In the genomic region with DNA sequence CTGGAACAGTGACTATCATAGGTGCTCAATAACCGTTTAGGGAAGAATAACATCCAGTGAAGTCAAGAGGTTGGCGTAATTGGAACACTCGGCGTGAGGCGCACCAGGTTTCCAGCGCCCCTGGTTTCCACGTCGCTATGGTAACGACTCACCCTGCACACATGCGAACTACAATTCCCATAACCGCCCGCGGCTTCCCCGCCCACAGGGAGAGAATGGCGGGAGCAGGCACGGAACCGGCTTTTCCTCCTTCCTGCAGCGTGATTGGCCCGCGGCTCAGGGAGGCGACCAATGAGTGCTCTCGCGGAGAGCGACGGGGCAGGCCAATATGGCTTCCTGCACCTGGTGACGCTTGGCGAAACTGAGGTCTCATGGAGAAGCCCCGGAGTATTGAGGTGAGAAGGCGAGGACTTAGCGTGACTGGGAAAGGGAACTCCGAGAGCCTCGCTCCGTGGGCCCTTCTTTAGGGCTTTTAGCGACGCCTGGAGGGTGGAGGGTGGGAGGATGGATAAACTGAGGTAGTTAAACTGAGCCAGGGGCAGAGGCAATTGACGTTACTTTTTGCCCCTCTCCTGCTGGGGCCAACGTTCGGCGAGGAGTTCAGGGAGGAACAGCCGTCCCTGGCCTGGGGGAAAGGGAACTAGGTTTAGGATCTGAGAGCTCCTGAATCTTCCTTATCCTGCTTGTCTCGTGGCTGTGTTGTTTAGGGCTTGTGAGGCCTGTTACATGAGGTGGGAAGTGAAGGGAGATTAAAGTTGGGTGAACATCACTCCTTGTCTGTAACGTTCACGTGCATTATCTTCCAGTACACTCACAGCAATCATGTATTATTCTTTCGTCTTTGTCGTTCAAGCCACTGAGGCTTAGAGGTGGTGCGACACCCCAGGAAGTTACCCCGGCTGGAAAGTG, we compare ENCODE assay signal across 8 cellular contexts. TPM values are rescaled to one million over a fixed set of nuclear protein-coding genes. Genes with fewer than 3 reads are reported as not detected.
A peak's percentile ranks its signal among the peaks of the same experiment; 100 is the strongest.
DNase-seq lines count a peak whose midpoint lies in the region; ATAC-seq and TF ChIP-seq lines count a peak whose summit lies in the region.

A gene (plus strand): TSS at position 321 of the 909 bp plus-strand sequence. CDS start 51 bp downstream, at position 372.

- no peaks in the 10 kb centered on the region for H3K9me1 ChIP-seq in IMR-90 (ENCODE audit: insufficient read depth, low read length)

- dilution Hi-C loops in IMR-90 (cut with HindIII; ENCODE audit: low sequenced_read_pairs, unreplicated experiment) = no loop called here

- no peaks in the 10 kb centered on the region; the same call in 1 of the 2 replicates for H3K4me1 ChIP-seq in IMR-90 (ENCODE audit: control insufficient read depth, insufficient read depth, low read length)

- peak within 1 kb of the TSS; percentile 62 for H3K27ac ChIP-seq in IMR-90 (ENCODE audit: insufficient read depth, low read length)

- H3K36me3 ChIP-seq in IMR-90 (ENCODE audit: control insufficient read depth, insufficient read depth, low read length) = peaks cover 4% of the 10 kb centered on the region; the same call in 1 of the 2 replicates

- no peak for TF ChIP-seq RAD21 in IMR-90 (IDR thresholded peaks at IDR 0.05; ENCODE audit: low read length)

- peak within 1 kb of the TSS; percentile 64 for H3K4me3 ChIP-seq in IMR-90 (ENCODE audit: insufficient read depth, low read depth, low read length)

- POLR2A ChIA-PET in IMR-90 (lab: Charles Lee; ENCODE audit: unreplicated experiment) = no interaction called here

- peak within 1 kb of the TSS; percentile 73 for H2BK120ac ChIP-seq in IMR-90 (ENCODE audit: low read depth, low read length)

- H4K8ac ChIP-seq in IMR-90 (ENCODE audit: low read depth in 2 of 2, low read length in 2 of 2) = peak within 1 kb of the TSS; percentile 85 to 98

- peak within 1 kb of the TSS; percentile 89 for H3K4ac ChIP-seq in IMR-90 (ENCODE audit: low read depth, low read length)

- peak within 1 kb of the TSS; percentile 96 for H3K4me2 ChIP-seq in IMR-90 (ENCODE audit: low read depth, low read length)

- peak within 1 kb of the TSS; percentile 91 for H3K56ac ChIP-seq in IMR-90 (ENCODE audit: extremely low read depth, insufficient read depth, low read length)

- no peak within 1 kb of the TSS; the same call in 1 of the 2 replicates for H2BK20ac ChIP-seq in IMR-90 (ENCODE audit: low read depth, low read length)

- 20% methylated on average over 3 of the region's 47 CpGs; no CpG with 5 or more reads in 1 of the 2 experiments for WGBS in IMR-90 (ENCODE audit: extremely low coverage in 2 of 2, insufficient read length in 1 of 2), 2 experiments

- peak within 1 kb of the TSS; percentile 90 for H2AK9ac ChIP-seq in IMR-90 (replicated peaks; ENCODE audit: low read depth, low read length, poor library complexity)

- TF ChIP-seq POLR2A in IMR-90 (IDR thresholded peaks at IDR 0.05; ENCODE audit: low read depth, low read length) = peak; percentile 51; the same call in 1 of the 2 replicates

- CTCF ChIA-PET in IMR-90 (lab: Yijun Ruan, JAX) = no interaction called here

- in situ Hi-C loops in IMR-90 (cut with MboI; ENCODE audit: low sequenced_read_pairs) = no loop called here

- ATAC-seq in GM21528 (IDR thresholded peaks at IDR 0.05; ENCODE audit: low FRiP score, unreplicated experiment) (peak; percentile 85), IMR-90 (ENCODE audit: low read depth) (peak; percentile 100)

- DNase-seq in DMS 273 (lab: John Stamatoyannopoulos, UW; ENCODE audit: unreplicated experiment) = peak; percentile 98
- DNase-seq in IMR-90 = peak; percentile 93
- DNase-seq in OCI-M1 (lab: John Stamatoyannopoulos, UW) = peak; percentile 97
- DNase-seq in activated T-cell treated with anti-CD3 and anti-CD28 coated beads for 24 hours (ENCODE audit: low read depth) = peak; percentile 98
- peak; percentile 99 for DNase-seq in epidermal melanocyte (ENCODE audit: insufficient read length, low spot score)
- DNase-seq in middle frontal gyrus (ENCODE audit: extremely low spot score, low spot score) = peak; percentile 96
- peak; percentile 98 for DNase-seq in stimulated activated CD8-positive, alpha-beta memory T cell treated with anti-CD3 and anti-CD28 coated beads, Interleukin-2, amount 100 ng/mL, for 48 hours (ENCODE audit: low read depth in 2 of 2)

- no peak within 1 kb of the TSS for H3K18ac ChIP-seq in IMR-90 (ENCODE audit: low read depth, low read length)

- peak within 1 kb of the TSS; percentile 77 for H3K9ac ChIP-seq in IMR-90 (ENCODE audit: low read depth, low read length)

- H2AK5ac ChIP-seq in IMR-90 (ENCODE audit: low read depth, low read length) = peak within 1 kb of the TSS; percentile 78

- intact Hi-C loops in IMR-90 (cut with micrococcal nuclease) = no loop called here

- H4K20me1 ChIP-seq in IMR-90 (ENCODE audit: insufficient read depth, low read length) = no peaks in the 10 kb centered on the region

- H3K27me3 ChIP-seq in IMR-90 (ENCODE audit: control insufficient read depth, insufficient read depth, low read length) = no peaks in the 10 kb centered on the region

- peak within 1 kb of the TSS; percentile 100 for H2AFZ ChIP-seq in IMR-90 (replicated peaks; ENCODE audit: low read length, poor library complexity)

- peak within 1 kb of the TSS; percentile 98 for H3K14ac ChIP-seq in IMR-90 (replicated peaks; ENCODE audit: low read depth, low read length)

- H2BK5ac ChIP-seq in IMR-90 (ENCODE audit: low read depth, low read length, poor library complexity, severe bottlenecking) = peak within 1 kb of the TSS; percentile 56

- H3K9me3 ChIP-seq in IMR-90 (ENCODE audit: control insufficient read depth, insufficient read depth, low read length) = no peaks in the 10 kb centered on the region

- H2BK15ac ChIP-seq in IMR-90 (ENCODE audit: low read depth, low read length) = 0 out of 3 replicates have a peak within 1 kb of the TSS, but pooled peaks have one; percentile 1

- BruUV-seq in IMR-90 (replicated peaks; lab: Mats Ljungman, UMichigan) = no TSS peak

- peaks cover 12 to 30% of the 10 kb centered on the region in 2 experiments for H3K79me1 ChIP-seq in IMR-90 (ENCODE audit: low read depth in 1 of 2, low read length in 2 of 2)

- H3K23ac ChIP-seq in IMR-90 (ENCODE audit: low read depth, low read length) = peak within 1 kb of the TSS; percentile 89

- TF ChIP-seq CTCF in IMR-90 (conservative IDR thresholded peaks at IDR 0.05; ENCODE audit: low read depth, low read length) = no peak

- H4K91ac ChIP-seq in IMR-90 (ENCODE audit: insufficient read depth, low read depth, low read length) = peak within 1 kb of the TSS; percentile 81

- peak within 1 kb of the TSS; percentile 67 for H4K5ac ChIP-seq in IMR-90 (ENCODE audit: low read depth, low read length)

TF ChIP-seq in IMR-90, 13 proteins besides CTCF, POLR2A, EP300 and RAD21:
- 0 out of 2 replicates have a peak, but pooled peaks have one; percentile 8 for TF ChIP-seq RFX5 (IDR thresholded peaks at IDR 0.05; ENCODE audit: low read depth, low read length)
- no peak for TF ChIP-seq RCOR1 (IDR thresholded peaks at IDR 0.05; ENCODE audit: insufficient replicate concordance, low read length)
- peak; percentile 45; the same call in 1 of the 2 replicates for TF ChIP-seq MXI1 (IDR thresholded peaks at IDR 0.05; ENCODE audit: borderline replicate concordance, low read depth, low read length)
- peak; percentile 43; the same call in 1 of the 2 replicates for TF ChIP-seq MAZ (IDR thresholded peaks at IDR 0.05; ENCODE audit: borderline replicate concordance, low read depth, low read length)
- no peak for TF ChIP-seq CHD1 (IDR thresholded peaks at IDR 0.05; ENCODE audit: low read depth, low read length)
- TF ChIP-seq FOS (IDR thresholded peaks at IDR 0.05; ENCODE audit: low read depth, low read length) = peak; percentile 20; the same call in 1 of the 2 replicates
- TF ChIP-seq, protein P1, sequence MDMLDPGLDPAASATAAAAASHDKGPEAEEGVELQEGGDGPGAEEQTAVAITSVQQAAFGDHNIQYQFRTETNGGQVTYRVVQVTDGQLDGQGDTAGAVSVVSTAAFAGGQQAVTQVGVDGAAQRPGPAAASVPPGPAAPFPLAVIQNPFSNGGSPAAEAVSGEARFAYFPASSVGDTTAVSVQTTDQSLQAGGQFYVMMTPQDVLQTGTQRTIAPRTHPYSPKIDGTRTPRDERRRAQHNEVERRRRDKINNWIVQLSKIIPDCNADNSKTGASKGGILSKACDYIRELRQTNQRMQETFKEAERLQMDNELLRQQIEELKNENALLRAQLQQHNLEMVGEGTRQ (IDR thresholded peaks at IDR 0.05; ENCODE audit: low read depth, low read length) = peak; percentile 33
TF ChIP-seq in IMR-90: peak in this region for 5.

RNA-seq across cellular contexts. Expression of the gene that starts here (rescaled TPM):
- 20.8 and 25.1 TPM in 2 replicates for total RNA-seq in IMR-90 (2012; rRNA removed)
- polyA plus RNA-seq in IMR-90 (2012; rRNA removed) = 20.6 and 23.2 TPM in 2 replicates
- polyA plus RNA-seq in IMR-90 (2012; cell fraction: cytosol; rRNA removed) = 15.5 and 19.2 TPM in 2 replicates
- polyA plus RNA-seq in IMR-90 (2012; cell fraction: nucleus; rRNA removed; ENCODE audit: low replicate concordance) = 20.6 and 31.5 TPM in 2 replicates

Comparison
In these comparisons a context has a peak if more than half of its experiments do, and no peak if none do; other contexts are left out.
1. Peak in every context shown above with its lines: DNase-seq, ATAC-seq, H3K4me3 ChIP-seq and H3K27ac ChIP-seq.